Comparison of ENCODE assay signal across 19 cellular contexts in genomic region chr14:65267856-65268255, GRCh38.
DNase-seq lines count a peak whose midpoint lies in the region; ATAC-seq, FAIRE-seq and TF ChIP-seq lines count a peak whose summit lies in the region.
"Had no signal": no experiment of that assay in that cellular context is flagged by ENCODE, and none has a peak within 500 bp of the region (broad histone marks: within the 10 kb centered on the region; RNA-seq: fewer than 3 reads in every experiment).

No MANE protein-coding gene starts in this region.

- no peaks in the 10 kb centered on the region for H3K79me2 ChIP-seq in astrocyte (ENCODE audit: insufficient read depth, low read length)

- H3K27me3 Mint-ChIP-seq in astrocyte (ENCODE audit: low read depth, unreplicated experiment) (no peaks in the 10 kb centered on the region), immature natural killer cell (ENCODE audit: low read depth in 3 of 3) (peaks cover 0 to 2% (median 2%) of the 10 kb centered on the region in 3 donors)
- H3K27me3 Mint-ChIP-seq: IgD-negative memory B cell had no signal

- H3K27ac Mint-ChIP-seq in astrocyte (ENCODE audit: unreplicated experiment), result no peak overlapping the region
- no peak overlapping the region for H3K27ac Mint-ChIP-seq in immature natural killer cell
- H3K27ac Mint-ChIP-seq: CD8-positive, alpha-beta memory T cell had no signal

- 39 to 47% methylated on average over 5 of the region's 5 CpGs for WGBS in pancreas, 2 donors

- H3K4me3 Mint-ChIP-seq in astrocyte (ENCODE audit: unreplicated experiment), result no peak overlapping the region
- no peak overlapping the region for H3K4me3 Mint-ChIP-seq in immature natural killer cell
- H3K4me3 Mint-ChIP-seq: CD8-positive, alpha-beta memory T cell; H9; IgD-negative memory B cell had no signal

- no peak overlapping the region for H3K4me3 ChIP-seq in astrocyte (ENCODE audit: insufficient read depth, low read depth, low read length)
- no peak overlapping the region for H3K4me3 ChIP-seq in pancreas
- H3K4me3 ChIP-seq: A549; BLaER1 treated with 17β-estradiol and CSF1 and Interleukin-3, amounts not matched to agents 10 nM and 100 nM; SJCRH30 had no signal

- FAIRE-seq in HTR-8/SVneo (lab: Jason Lieb, UNC) (peak; percentile 84), astrocyte (lab: Jason Lieb, UNC) (no peak), pancreas (lab: Jason Lieb, UNC) (no peak)
- FAIRE-seq: A549, G401.6 had no signal

- H3K27ac ChIP-seq in astrocyte (ENCODE audit: low read depth, low read length) (no peak overlapping the region), pancreas (peak overlapping the region in 3 of 4 donors; percentile 5 to 53 (median 31))
- H3K27ac ChIP-seq: A549; BLaER1 treated with 17β-estradiol and CSF1 and Interleukin-3, amounts not matched to agents 10 nM and 100 nM; SJCRH30 had no signal

- H3K4me1 Mint-ChIP-seq in astrocyte (ENCODE audit: low read depth, unreplicated experiment) (no peaks in the 10 kb centered on the region), immature natural killer cell (peaks cover 1 to 7% of the 10 kb centered on the region in 2 donors)

- no peaks in the 10 kb centered on the region for H3K36me3 Mint-ChIP-seq in astrocyte (ENCODE audit: low read depth, unreplicated experiment)
- H3K36me3 Mint-ChIP-seq in immature natural killer cell, result no peaks in the 10 kb centered on the region
- H3K36me3 Mint-ChIP-seq: CD8-positive, alpha-beta memory T cell had no signal

- no peaks in the 10 kb centered on the region for H3K36me3 ChIP-seq in astrocyte (ENCODE audit: insufficient read depth, low read length)
- H3K36me3 ChIP-seq in pancreas, result no peaks in the 10 kb centered on the region
- H3K36me3 ChIP-seq: BLaER1 treated with 17β-estradiol and CSF1 and Interleukin-3, amounts not matched to agents 10 nM and 100 nM; SJCRH30 had no signal

- H3K9me3 Mint-ChIP-seq in astrocyte (ENCODE audit: unreplicated experiment) (no peaks in the 10 kb centered on the region), immature natural killer cell (peaks cover 0 to 1% (median 0%) of the 10 kb centered on the region in 6 donors)
- H3K9me3 Mint-ChIP-seq: CD8-positive, alpha-beta memory T cell; H9; IgD-negative memory B cell had no signal

- no peak overlapping the region for H3K9ac ChIP-seq in astrocyte (ENCODE audit: low read length)
- H3K9ac ChIP-seq: BLaER1 treated with 17β-estradiol and CSF1 and Interleukin-3, amounts not matched to agents 10 nM and 100 nM had no signal

- H4K20me1 ChIP-seq in astrocyte (ENCODE audit: insufficient read depth, low read length), result no peaks in the 10 kb centered on the region
- H4K20me1 ChIP-seq: BLaER1 treated with 17β-estradiol and CSF1 and Interleukin-3, amounts not matched to agents 10 nM and 100 nM had no signal

- peak; percentile 79 to 87 (median 84) for ATAC-seq in pancreas
- no peak for ATAC-seq in GM19035 (IDR thresholded peaks at IDR 0.05; ENCODE audit: unreplicated experiment)
- ATAC-seq: A549 had no signal

- intact Hi-C loops in pancreas (cut with DNase I), result no loop called here

- H3K4me1 ChIP-seq in astrocyte (ENCODE audit: insufficient read depth, low read length) (peaks cover 4% of the 10 kb centered on the region), pancreas (peaks cover 4 to 16% (median 7%) of the 10 kb centered on the region in 3 donors)
- H3K4me1 ChIP-seq: A549; BLaER1 treated with 17β-estradiol and CSF1 and Interleukin-3, amounts not matched to agents 10 nM and 100 nM; SJCRH30 had no signal

- no peaks in the 10 kb centered on the region for H3K9me3 ChIP-seq in astrocyte (ENCODE audit: insufficient read depth, low read depth, low read length)
- H3K9me3 ChIP-seq in pancreas, result no peaks in the 10 kb centered on the region
- H3K9me3 ChIP-seq: A549; BLaER1 treated with 17β-estradiol and CSF1 and Interleukin-3, amounts not matched to agents 10 nM and 100 nM; SJCRH30 had no signal

- DNase-seq in HTR-8/SVneo (ENCODE audit: insufficient read length, low spot score) (no peak), astrocyte (ENCODE audit: low read depth) (peak; percentile 50), fibroblast of peridontal ligament (ENCODE audit: extremely low read depth) (peak; percentile 27), pancreas (no peak), immature natural killer cell (no peak)
- no peak for DNase-seq in activated CD4-positive, CD25-positive, alpha-beta regulatory T cell treated with anti-CD3 and anti-CD28 coated beads, Interleukin-2, amount 50 U/mL, for 72 hours
- no peak for DNase-seq in stimulated activated CD4-positive, alpha-beta T cell treated with anti-CD3 and anti-CD28 coated beads, Interleukin-4, amount 100 ng/mL, for 4 hours
- DNase-seq: CD8-positive, alpha-beta memory T cell; DMS79 treated with DMSO at 0.1 percent for 48 hours; H9; NCI-H1105 treated with DMSO at 0.1 percent for 48 hours; NCI-H1694 treated with DMSO at 0.1 percent for 48 hours; NK-92 treated with Interleukin-12 subunit alpha and Interleukin-12 subunit beta, amount 100 ng/mL, for 24 hours; SJCRH30 had no signal

- H3K27me3 ChIP-seq in astrocyte (ENCODE audit: insufficient read depth, low read length) (no peaks in the 10 kb centered on the region), pancreas (no peaks in the 10 kb centered on the region)
- H3K27me3 ChIP-seq: BLaER1 treated with 17β-estradiol and CSF1 and Interleukin-3, amounts not matched to agents 10 nM and 100 nM; SJCRH30 had no signal

- no peak overlapping the region for H2AFZ ChIP-seq in astrocyte (ENCODE audit: low read depth, low read length)

- no peak overlapping the region for H3K4me2 ChIP-seq in astrocyte (ENCODE audit: low read length)
- H3K4me2 ChIP-seq: A549; BLaER1 treated with 17β-estradiol and CSF1 and Interleukin-3, amounts not matched to agents 10 nM and 100 nM had no signal

- TF ChIP-seq CTCF in astrocyte (IDR thresholded peaks at IDR 0.05; ENCODE audit: insufficient read depth, low read depth, low read length) (no peak), pancreas (IDR thresholded peaks at IDR 0.05) (no peak)

Comparison
In these comparisons a context has a peak if more than half of its experiments do, and no peak if none do; other contexts are left out.
1. DNase-seq: peak in astrocyte (single experiment) and fibroblast of peridontal ligament (single experiment); none in HTR-8/SVneo (single experiment), pancreas (0 of 6), activated CD4-positive, CD25-positive, alpha-beta regulatory T cell treated with anti-CD3 and anti-CD28 coated beads, Interleukin-2, amount 50 U/mL, for 72 hours (single experiment), immature natural killer cell (0 of 3) and stimulated activated CD4-positive, alpha-beta T cell treated with anti-CD3 and anti-CD28 coated beads, Interleukin-4, amount 100 ng/mL, for 4 hours (0 of 2).